Comparison of ENCODE assay signal across 1 cellular context in genomic region chr10:96124230-96125141, GRCh38.
TF ChIP-seq lines count a peak whose summit lies in the region.

No MANE protein-coding gene starts in this region.

TF ChIP-seq in HepG2, 621 proteins besides CTCF, POLR2A, EP300 and RAD21 (continued from another document and continues in another):
- TF ChIP-seq KIAA2018 (CRISPR knock-in tag; IDR thresholded peaks at IDR 0.05; ENCODE audit: borderline replicate concordance) (no peak), CBFB (CRISPR knock-in tag; IDR thresholded peaks at IDR 0.05) (peak; percentile 16; the same call in 1 of the 2 replicates), ZNF879 (CRISPR knock-in tag; IDR thresholded peaks at IDR 0.05) (no peak), RARG (CRISPR knock-in tag; IDR thresholded peaks at IDR 0.05; ENCODE audit: low read depth) (no peak), ZNF512B (CRISPR knock-in tag; IDR thresholded peaks at IDR 0.05; ENCODE audit: borderline replicate concordance) (no peak), ZMAT3 (CRISPR knock-in tag; conservative IDR thresholded peaks at IDR 0.05) (no peak), KLF6 (CRISPR knock-in tag; IDR thresholded peaks at IDR 0.05) (no peak), ZSCAN20 (CRISPR knock-in tag; IDR thresholded peaks at IDR 0.05; ENCODE audit: borderline replicate concordance) (no peak), ZNF124 (CRISPR knock-in tag; IDR thresholded peaks at IDR 0.05) (0 out of 2 replicates have a peak, but pooled peaks have one; percentile 23), FOXP1 (IDR thresholded peaks at IDR 0.05) (no peak), FOXP1 (CRISPR knock-in tag; IDR thresholded peaks at IDR 0.05) (peak; percentile 22; the same call in 1 of the 2 replicates), KLF15 (CRISPR knock-in tag; IDR thresholded peaks at IDR 0.05; ENCODE audit: borderline replicate concordance) (no peak), PHF20 (CRISPR knock-in tag; IDR thresholded peaks at IDR 0.05) (peak; percentile 60), PHF21A (CRISPR knock-in tag; IDR thresholded peaks at IDR 0.05) (0 out of 2 replicates have a peak, but pooled peaks have one; percentile 33), MAFF (IDR thresholded peaks at IDR 0.05; ENCODE audit: low read depth, low read length) (0 out of 2 replicates have a peak, but pooled peaks have one; percentile 11), ZNF414 (CRISPR knock-in tag; IDR thresholded peaks at IDR 0.05) (peak; percentile 56; the same call in 1 of the 2 replicates), HHEX (CRISPR knock-in tag; IDR thresholded peaks at IDR 0.05) (0 out of 2 replicates have a peak, but pooled peaks have one; percentile 28), REL (CRISPR knock-in tag; conservative IDR thresholded peaks at IDR 0.05) (no peak), ZIK1 (CRISPR knock-in tag; IDR thresholded peaks at IDR 0.05; ENCODE audit: borderline replicate concordance, low read depth) (no peak), NR2F2 (IDR thresholded peaks at IDR 0.05; ENCODE audit: borderline replicate concordance, low read depth) (peak; percentile 30; the same call in 1 of the 2 replicates), HDAC6 (IDR thresholded peaks at IDR 0.05; ENCODE audit: low read depth, low read length) (no peak), ZSCAN29 (CRISPR knock-in tag; conservative IDR thresholded peaks at IDR 0.05) (no peak), HBP1 (CRISPR knock-in tag; IDR thresholded peaks at IDR 0.05; ENCODE audit: low read depth) (no peak), ATF2 (CRISPR knock-in tag; IDR thresholded peaks at IDR 0.05) (peak; percentile 1), ZNF503 (CRISPR knock-in tag; IDR thresholded peaks at IDR 0.05) (no peak), HES4 (CRISPR knock-in tag; IDR thresholded peaks at IDR 0.05; ENCODE audit: borderline replicate concordance) (no peak), ZSCAN5A (CRISPR knock-in tag; IDR thresholded peaks at IDR 0.05; ENCODE audit: borderline replicate concordance) (no peak), HIC2 (CRISPR knock-in tag; IDR thresholded peaks at IDR 0.05; ENCODE audit: low read depth) (no peak), NR2C2 (CRISPR knock-in tag; IDR thresholded peaks at IDR 0.05; ENCODE audit: borderline replicate concordance) (0 out of 2 replicates have a peak, but pooled peaks have one; percentile 40), ZNF367 (CRISPR knock-in tag; IDR thresholded peaks at IDR 0.05; ENCODE audit: borderline replicate concordance) (no peak), ZNF329 (CRISPR knock-in tag; IDR thresholded peaks at IDR 0.05; ENCODE audit: low read depth) (no peak), MXD3 (CRISPR knock-in tag; IDR thresholded peaks at IDR 0.05) (no peak), ZNF501 (CRISPR knock-in tag; IDR thresholded peaks at IDR 0.05) (0 out of 2 replicates have a peak, but pooled peaks have one; percentile 65), ZNF460 (CRISPR knock-in tag; IDR thresholded peaks at IDR 0.05; ENCODE audit: borderline replicate concordance) (no peak), ZFP90 (CRISPR knock-in tag; IDR thresholded peaks at IDR 0.05; ENCODE audit: borderline replicate concordance) (no peak), ZBTB34 (CRISPR knock-in tag; IDR thresholded peaks at IDR 0.05) (no peak), ZNF746 (CRISPR knock-in tag; IDR thresholded peaks at IDR 0.05) (peak; percentile 74; the same call in 1 of the 2 replicates)
